ENCODE assay signal across 6 cellular contexts in the genomic region with DNA sequence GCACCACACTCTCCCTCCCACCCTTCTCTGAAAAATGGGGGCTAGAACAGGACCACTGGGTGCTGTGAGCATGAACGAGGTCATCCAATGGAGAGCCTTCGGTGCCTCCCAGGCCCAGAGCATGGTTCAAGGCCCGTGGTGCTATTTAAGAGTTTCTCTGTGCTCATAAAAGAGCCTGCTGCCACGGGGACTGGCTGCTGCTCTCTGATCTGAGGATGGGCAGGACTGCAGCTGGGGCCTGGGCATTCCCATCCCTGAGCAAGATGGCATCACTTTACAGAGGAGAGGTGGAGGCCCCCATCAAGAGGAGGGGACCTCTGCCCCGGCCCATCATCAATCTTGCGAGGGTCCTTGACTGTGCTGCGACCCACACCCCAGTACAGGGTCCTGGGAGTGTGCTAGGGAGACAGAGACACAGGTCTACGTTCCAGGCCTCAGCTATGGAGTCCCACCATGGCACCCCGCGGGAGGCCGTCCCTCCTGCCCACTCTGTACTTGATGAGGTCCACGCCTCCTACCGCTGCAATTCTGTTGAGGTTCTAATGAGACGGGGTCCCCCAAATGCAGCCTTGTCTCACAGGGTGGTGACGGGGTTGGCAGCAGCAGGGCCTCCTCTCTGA.
"Had no signal": no experiment of that assay in that cellular context is flagged by ENCODE, and none has a peak within 500 bp of the region (broad histone marks: within the 10 kb centered on the region; RNA-seq: fewer than 3 reads in every experiment).

No MANE protein-coding gene starts in this region.

- ATAC-seq: HepG2, K562 had no signal

- H3K4me1 Mint-ChIP-seq: IgD-negative memory B cell had no signal

- H3K4me3 ChIP-seq: K562 had no signal

- H3K4me3 Mint-ChIP-seq: IgD-negative memory B cell had no signal

- H3K27ac ChIP-seq: HL-60 had no signal

- H3K36me3 Mint-ChIP-seq: IgD-negative memory B cell had no signal

- H3K27me3 Mint-ChIP-seq: IgD-negative memory B cell had no signal

- DNase-seq: IMR-90, KBM-7 had no signal
